19 cellular contexts compared by ENCODE assay signal in the genomic region with DNA sequence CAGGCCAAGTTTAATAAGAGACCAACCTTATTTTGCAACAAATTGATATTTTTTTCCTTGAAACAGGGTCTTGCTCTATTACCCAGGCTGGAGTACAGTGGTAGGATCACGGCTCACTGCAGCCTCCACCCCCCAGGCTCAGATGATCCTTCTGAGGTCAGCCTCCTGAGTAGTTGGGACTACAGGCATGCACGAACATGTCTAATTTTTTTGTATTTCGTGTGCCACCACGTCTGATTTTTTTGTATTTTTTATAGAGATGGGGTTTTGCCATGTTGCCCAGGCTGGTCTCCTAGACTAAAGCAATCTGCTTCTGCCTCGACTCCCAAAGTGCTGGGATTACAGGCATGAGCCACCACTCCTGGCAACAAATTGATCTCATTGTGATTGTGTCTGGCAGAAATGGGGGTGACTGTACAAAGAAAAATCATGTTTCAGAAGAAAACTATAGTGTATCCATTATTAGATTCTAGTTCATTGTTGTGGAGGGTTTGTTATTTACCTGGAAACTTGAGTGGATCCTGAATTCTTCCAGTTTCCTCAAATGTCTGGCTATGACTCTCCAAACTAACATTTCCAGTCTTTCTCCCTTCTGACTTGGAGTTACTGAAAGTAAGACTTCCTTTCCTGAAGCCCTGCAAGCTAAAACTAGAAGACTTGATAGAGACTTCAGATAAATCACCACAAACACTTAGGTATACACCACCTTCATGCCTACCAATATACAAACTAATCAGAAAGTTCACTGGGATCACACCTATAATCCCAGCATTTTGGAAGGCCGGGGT.
"Had no signal": no experiment of that assay in that cellular context is flagged by ENCODE, and none has a peak within 500 bp of the region (broad histone marks: within the 10 kb centered on the region; RNA-seq: fewer than 3 reads in every experiment).

No MANE protein-coding gene starts in this region.

- H3K27ac ChIP-seq: cardiac muscle cell, neutrophil, right lobe of liver, upper lobe of left lung had no signal

- H3K27ac Mint-ChIP-seq: activated naive CD8-positive, alpha-beta T cell treated with anti-CD3 and anti-CD28 coated beads for 36 hours; stimulated activated naive B cell treated with anti-CD40 and anti-IgM and Interleukin-4, amounts not matched to agents 10 μg/mL and 1 μg/mL and 100 μg/mL, for 72 hours; T-helper 17 cell had no signal

- H3K4me1 ChIP-seq: right lobe of liver had no signal

- H3K9me3 ChIP-seq: mucosa of descending colon, neutrophil, right lobe of liver, upper lobe of left lung had no signal

- H3K4me3 Mint-ChIP-seq: activated naive CD8-positive, alpha-beta T cell treated with anti-CD3 and anti-CD28 coated beads for 36 hours; activated T-cell treated with anti-CD3 and anti-CD28 coated beads, Interleukin-2, amount 50 U/mL, for 4 hours; naive thymus-derived CD8-positive, alpha-beta T cell; stimulated activated naive B cell treated with anti-CD40 and anti-IgM and Interleukin-4, amounts not matched to agents 10 μg/mL and 1 μg/mL and 100 μg/mL, for 72 hours; T-helper 17 cell had no signal

- DNase-seq: activated CD4-positive, alpha-beta T cell treated with anti-CD3 and anti-CD28 coated beads, Interleukin-2, amount 50 U/mL, for 4 hours; activated gamma-delta T cell treated with Interleukin-2 at 50 U/mL for 16 hours; activated naive CD8-positive, alpha-beta T cell treated with anti-CD3 and anti-CD28 coated beads for 36 hours; activated T-cell treated with anti-CD3 and anti-CD28 coated beads, Interleukin-2, amount 50 U/mL, for 4 hours; glutamatergic neuron; left cardiac atrium; mucosa of descending colon; naive thymus-derived CD8-positive, alpha-beta T cell; right lobe of liver; stimulated activated CD4-positive, alpha-beta T cell treated with anti-CD3 and anti-CD28 coated beads, Interleukin-2, amount 100 ng/mL, for 24 hours; stimulated activated naive B cell treated with anti-CD40 and anti-IgM and Interleukin-4, amounts not matched to agents 10 μg/mL and 1 μg/mL and 100 μg/mL, for 72 hours; T-helper 17 cell; upper lobe of left lung had no signal

- H3K36me3 ChIP-seq: cardiac muscle cell, neutrophil, right lobe of liver, upper lobe of left lung had no signal

- H3K27me3 Mint-ChIP-seq: activated naive CD8-positive, alpha-beta T cell treated with anti-CD3 and anti-CD28 coated beads for 36 hours; naive thymus-derived CD8-positive, alpha-beta T cell; stimulated activated naive B cell treated with anti-CD40 and anti-IgM and Interleukin-4, amounts not matched to agents 10 μg/mL and 1 μg/mL and 100 μg/mL, for 72 hours; T-helper 17 cell had no signal

- ATAC-seq: activated CD4-positive, CD25-positive, alpha-beta regulatory T cell treated with anti-CD3 and anti-CD28 coated beads, Interleukin-2, amount 50 U/mL, for 24 hours; activated T-cell treated with anti-CD3 and anti-CD28 coated beads, Interleukin-2, amount 50 U/mL, for 4 hours; left cardiac atrium; mucosa of descending colon; naive thymus-derived CD8-positive, alpha-beta T cell; right lobe of liver; stimulated activated naive B cell treated with anti-CD40 and anti-IgM and Interleukin-4, amounts not matched to agents 10 μg/mL and 1 μg/mL and 100 μg/mL, for 72 hours; T-helper 17 cell had no signal

- H3K4me1 Mint-ChIP-seq: activated naive CD8-positive, alpha-beta T cell treated with anti-CD3 and anti-CD28 coated beads for 36 hours had no signal

- H3K9me3 Mint-ChIP-seq: activated naive CD8-positive, alpha-beta T cell treated with anti-CD3 and anti-CD28 coated beads for 36 hours; activated T-cell treated with anti-CD3 and anti-CD28 coated beads, Interleukin-2, amount 50 U/mL, for 4 hours; naive thymus-derived CD8-positive, alpha-beta T cell; stimulated activated naive B cell treated with anti-CD40 and anti-IgM and Interleukin-4, amounts not matched to agents 10 μg/mL and 1 μg/mL and 100 μg/mL, for 72 hours had no signal

- H3K4me3 ChIP-seq: cardiac muscle cell, lung, mucosa of descending colon, right lobe of liver, upper lobe of left lung had no signal

- FAIRE-seq: endothelial cell of umbilical vein, TTC549 had no signal

- H3K36me3 Mint-ChIP-seq: activated naive CD8-positive, alpha-beta T cell treated with anti-CD3 and anti-CD28 coated beads for 36 hours; naive thymus-derived CD8-positive, alpha-beta T cell had no signal

- H3K27me3 ChIP-seq: cardiac muscle cell, neutrophil, right lobe of liver, upper lobe of left lung had no signal
